8 cellular contexts compared by ENCODE assay signal in the genomic region with DNA sequence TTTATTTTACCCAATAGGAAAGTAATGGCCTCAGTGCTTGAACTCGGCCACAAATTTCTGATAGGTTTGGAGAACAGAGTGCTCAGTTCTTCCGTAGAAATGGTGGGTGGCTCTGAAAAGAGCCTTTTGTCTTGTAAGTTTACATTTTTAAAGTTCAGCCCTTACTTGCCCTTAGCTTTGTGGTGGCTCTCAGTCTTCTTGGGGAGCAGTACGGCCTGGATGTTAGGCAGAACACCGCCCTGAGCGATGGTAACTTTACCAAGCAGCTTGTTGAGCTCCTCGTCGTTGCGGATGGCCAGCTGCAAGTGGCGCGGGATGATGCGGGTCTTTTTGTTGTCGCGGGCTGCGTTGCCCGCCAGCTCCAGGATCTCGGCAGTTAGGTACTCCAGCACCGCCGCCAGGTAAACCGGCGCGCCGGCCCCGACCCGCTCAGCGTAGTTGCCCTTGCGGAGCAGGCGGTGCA. TPM values are rescaled to one million over a fixed set of nuclear protein-coding genes. Genes with fewer than 3 reads are reported as not detected.
DNase-seq lines count a peak whose midpoint lies in the region; ATAC-seq, FAIRE-seq and TF ChIP-seq lines count a peak whose summit lies in the region.

No MANE protein-coding gene starts in this region.

- TSS peak; percentile 95 for BruUV-seq in OCI-LY7 (replicated peaks; lab: Mats Ljungman, UMichigan)

- peak overlapping the region; percentile 86 for H3K4me2 ChIP-seq in OCI-LY7 (ENCODE audit: low read length)

- H3K36me3 ChIP-seq in OCI-LY7 (ENCODE audit: insufficient read depth, low read length) (peaks cover 15% of the 10 kb centered on the region; the same call in 1 of the 2 replicates), esophagus (ENCODE audit: control insufficient read depth in 2 of 2, insufficient read depth in 2 of 2, low read length in 1 of 2) (no peaks in the 10 kb centered on the region)

- no peaks in the 10 kb centered on the region for H3K9me2 ChIP-seq in OCI-LY7 (ENCODE audit: insufficient read depth, low read length)

- H3K79me2 ChIP-seq in OCI-LY7 (ENCODE audit: insufficient read depth, low read depth, low read length) = no peaks in the 10 kb centered on the region

- intact Hi-C loops in OCI-LY7 (cut with micrococcal nuclease; ENCODE audit: unreplicated experiment) = loop anchor here (1.0 to 10.0 kb wide), 11 partner anchors 26 to 1860 kb away; a partner anchor contains a TSS

- H3K4me3 ChIP-seq in GM12864 (ENCODE audit: low read depth, low read length) (peak overlapping the region; percentile 79), OCI-LY7 (ENCODE audit: low read depth, low read length, poor library complexity, severe bottlenecking) (peak overlapping the region; percentile 94), esophagus (ENCODE audit: low read depth in 1 of 2, low read length in 2 of 2) (peak overlapping the region; percentile 62 to 65)

- no peak for ATAC-seq in HG02571 (IDR thresholded peaks at IDR 0.05; ENCODE audit: unreplicated experiment)

- no peaks in the 10 kb centered on the region for H3K27me3 ChIP-seq in esophagus (ENCODE audit: control insufficient read depth in 1 of 2, insufficient read depth in 2 of 2, low read length in 2 of 2)

- H3K27ac ChIP-seq in OCI-LY7 (ENCODE audit: low read depth, low read length, poor library complexity, severe bottlenecking) (peak overlapping the region; percentile 100), esophagus (ENCODE audit: low read depth in 2 of 2, low read length in 1 of 2) (peak overlapping the region; percentile 88 to 94)

- CTCF ChIA-PET in OCI-LY7 (lab: Charles Lee; ENCODE audit: unreplicated experiment) = no interaction called here

- DNase-seq in GM12864 (ENCODE audit: low read depth) = no peak
- no peak for DNase-seq in OCI-LY7 (ENCODE audit: low spot score)
- DNase-seq in retina = peak; percentile 93
- DNase-seq in HTR-8/SVneo (ENCODE audit: insufficient read length, low spot score) = no peak
- DNase-seq in HK-2 (ENCODE audit: unreplicated experiment) = no peak
- DNase-seq in NCI-H2107 (lab: John Stamatoyannopoulos, UW) = no peak

- H3K4me1 ChIP-seq in OCI-LY7 (ENCODE audit: insufficient read depth, low read length, poor library complexity, severe bottlenecking) = peaks cover 42% of the 10 kb centered on the region
- H3K4me1 ChIP-seq in esophagus (ENCODE audit: control insufficient read depth in 2 of 2, insufficient read depth in 2 of 2, low read length in 1 of 2) = no peaks in the 10 kb centered on the region

- WGBS in esophagus, 2 donors = 2% methylated on average over 27 of the region's 27 CpGs

- H3K9me3 ChIP-seq in OCI-LY7 (ENCODE audit: low read length) (no peaks in the 10 kb centered on the region), esophagus (ENCODE audit: control insufficient read depth in 2 of 2, insufficient read depth in 1 of 2, low read depth in 1 of 2, low read length in 1 of 2) (no peaks in the 10 kb centered on the region)

- TF ChIP-seq CTCF in GM12864 (IDR thresholded peaks at IDR 0.05; ENCODE audit: low read depth, low read length, missing control alignments) (no peak), OCI-LY7 (conservative IDR thresholded peaks at IDR 0.05; ENCODE audit: low read length) (no peak)

- H2AFZ ChIP-seq in OCI-LY7 (ENCODE audit: low read length) = no peak overlapping the region

- no peak for FAIRE-seq in HTR-8/SVneo (lab: Jason Lieb, UNC)

- H4K20me1 ChIP-seq in OCI-LY7 (ENCODE audit: insufficient read depth, low read length) = no peaks in the 10 kb centered on the region

- POLR2A ChIA-PET in OCI-LY7 (lab: Charles Lee) = interaction anchor here (0.5 to 7.3 kb wide), 43 partner anchors 9 to 1870 kb away, joined by 3 to 407 read pairs (median 6); a partner anchor contains a TSS

RNA-seq across cellular contexts. Expression of a gene that starts 19.6 kb away (rescaled TPM):
- total RNA-seq in OCI-LY7 (2014; rRNA removed; shearing (Covaris generic)) = not detected in 2 replicates
- total RNA-seq in OCI-LY7 (2022) = not detected in 2 replicates
- polyA plus RNA-seq in esophagus = not detected
